Comparison of ENCODE assay signal across 12 cellular contexts in the genomic region with DNA sequence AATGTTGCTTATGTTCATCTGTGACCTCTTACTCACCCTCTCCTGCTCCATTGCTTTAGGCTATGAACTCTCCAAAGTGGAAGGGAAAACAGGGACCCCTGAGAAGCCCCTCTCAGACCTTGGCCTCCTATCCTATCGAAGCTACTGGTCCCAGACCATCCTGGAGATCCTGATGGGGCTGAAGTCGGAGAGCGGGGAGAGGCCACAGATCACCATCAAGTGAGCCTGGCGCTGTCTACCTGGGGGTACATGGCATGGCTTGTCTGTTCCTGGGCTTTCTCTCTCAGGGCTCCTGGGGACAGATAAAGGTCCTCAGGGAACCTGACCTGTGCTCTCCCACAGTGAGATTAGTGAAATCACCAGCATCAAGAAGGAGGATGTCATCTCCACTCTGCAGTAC. TPM values are rescaled to one million over a fixed set of nuclear protein-coding genes. Genes with fewer than 3 reads are reported as not detected.
A peak's percentile ranks its signal among the peaks of the same experiment; 100 is the strongest.
DNase-seq lines count a peak whose midpoint lies in the region; ATAC-seq and TF ChIP-seq lines count a peak whose summit lies in the region.
"Had no signal": no experiment of that assay in that cellular context is flagged by ENCODE, and none has a peak within 500 bp of the region (broad histone marks: within the 10 kb centered on the region; RNA-seq: fewer than 3 reads in every experiment).

No MANE protein-coding gene starts in this region.

- no peak overlapping the region for H3K27ac ChIP-seq in OCI-LY7 (ENCODE audit: low read depth, low read length, poor library complexity, severe bottlenecking)
- no peak overlapping the region for H3K27ac ChIP-seq in coronary artery

- peak overlapping the region; percentile 88 for H3K27ac Mint-ChIP-seq in activated CD4-positive, alpha-beta T cell treated with anti-CD3 and anti-CD28 coated beads for 36 hours
- H3K27ac Mint-ChIP-seq in osteocyte (ENCODE audit: unreplicated experiment) = peak overlapping the region; percentile 31

- H3K4me1 ChIP-seq in OCI-LY7 (ENCODE audit: insufficient read depth, low read length, poor library complexity, severe bottlenecking) = peaks cover 22% of the 10 kb centered on the region

- H3K9me2 ChIP-seq in OCI-LY7 (ENCODE audit: insufficient read depth, low read length) = no peaks in the 10 kb centered on the region

- peaks cover 58% of the 10 kb centered on the region for H3K36me3 Mint-ChIP-seq in activated CD4-positive, alpha-beta T cell treated with anti-CD3 and anti-CD28 coated beads for 36 hours (ENCODE audit: low read depth)
- peaks cover 32% of the 10 kb centered on the region for H3K36me3 Mint-ChIP-seq in osteocyte (ENCODE audit: unreplicated experiment)

- no TSS peak for BruUV-seq in OCI-LY7 (replicated peaks; lab: Mats Ljungman, UMichigan)

- H2AFZ ChIP-seq in OCI-LY7 (ENCODE audit: low read length) = no peak overlapping the region

- POLR2A ChIA-PET in activated CD4-positive, alpha-beta T cell treated with anti-CD3 and anti-CD28 coated beads for 36 hours (lab: Charles Lee) = interaction anchor here (0.6 to 0.7 kb wide), 2 partner anchors 9 to 172 kb away, joined by 3 to 4 read pairs; a partner anchor contains a TSS
- POLR2A ChIA-PET in OCI-LY7 (lab: Charles Lee) = no interaction called here

- peaks cover 17% of the 10 kb centered on the region for H3K79me2 ChIP-seq in OCI-LY7 (ENCODE audit: insufficient read depth, low read depth, low read length)

- H3K4me1 Mint-ChIP-seq in activated CD4-positive, alpha-beta T cell treated with anti-CD3 and anti-CD28 coated beads for 36 hours = peaks cover 31% of the 10 kb centered on the region
- H3K4me1 Mint-ChIP-seq in osteocyte (ENCODE audit: unreplicated experiment) = peaks cover 29% of the 10 kb centered on the region

- no peaks in the 10 kb centered on the region; the same call in 1 of the 2 replicates for H4K20me1 ChIP-seq in OCI-LY7 (ENCODE audit: insufficient read depth, low read length)

- peak overlapping the region; percentile 77 for H3K4me2 ChIP-seq in OCI-LY7 (ENCODE audit: low read length)

- TF ChIP-seq CTCF in OCI-LY7 (conservative IDR thresholded peaks at IDR 0.05; ENCODE audit: low read length) (no peak), coronary artery (IDR thresholded peaks at IDR 0.05) (no peak), osteocyte (IDR thresholded peaks at IDR 0.05) (no peak)

- peak overlapping the region; percentile 84 for H3K4me3 ChIP-seq in OCI-LY7 (ENCODE audit: low read depth, low read length, poor library complexity, severe bottlenecking)
- H3K4me3 ChIP-seq in coronary artery = peak overlapping the region; percentile 94

- DNase-seq in activated CD4-positive, alpha-beta T cell treated with anti-CD3 and anti-CD28 coated beads for 36 hours = no peak
- DNase-seq in activated CD4-positive, alpha-beta T cell treated with anti-CD3 and anti-CD28 coated beads for 4 hours = no peak
- no peak for DNase-seq in OCI-LY7 (ENCODE audit: low spot score)
- DNase-seq in coronary artery (ENCODE audit: low spot score) = no peak
- DNase-seq in osteocyte (ENCODE audit: extremely low spot score, unreplicated experiment) = no peak
- no peak for DNase-seq in NCI-H774 (lab: John Stamatoyannopoulos, UW)
- DNase-seq in NCI-H510A (lab: John Stamatoyannopoulos, UW) = no peak
- DNase-seq in nucleus accumbens (lab: John Stamatoyannopoulos, UW) = no peak
- DNase-seq: ACHN; activated effector memory CD4-positive, alpha-beta T cell treated with Interleukin-2 at 50 U/mL for 16 hours; effector CD4-positive, alpha-beta T cell; T-helper 9 cell had no signal

- ATAC-seq in activated CD4-positive, alpha-beta T cell treated with anti-CD3 and anti-CD28 coated beads for 36 hours = no peak

- CTCF ChIA-PET in activated CD4-positive, alpha-beta T cell treated with anti-CD3 and anti-CD28 coated beads for 36 hours (lab: Charles Lee) = interaction anchor here (1.6 to 2.9 kb wide), 2 partner anchors 115 to 170 kb away, joined by 5 to 9 read pairs; a partner anchor contains a TSS
- CTCF ChIA-PET in OCI-LY7 (lab: Charles Lee; ENCODE audit: unreplicated experiment) = interaction anchor here (0.6 kb wide), 1 partner anchor 102 kb away, joined by 3 read pairs; no protein-coding TSS in a partner anchor

- H3K9me3 Mint-ChIP-seq in activated CD4-positive, alpha-beta T cell treated with anti-CD3 and anti-CD28 coated beads for 36 hours (ENCODE audit: low read depth) = no peaks in the 10 kb centered on the region
- no peaks in the 10 kb centered on the region for H3K9me3 Mint-ChIP-seq in osteocyte (ENCODE audit: unreplicated experiment)

- H3K9me3 ChIP-seq in OCI-LY7 (ENCODE audit: low read length) = no peaks in the 10 kb centered on the region

- H3K36me3 ChIP-seq in OCI-LY7 (ENCODE audit: insufficient read depth, low read length) = peaks cover 64% of the 10 kb centered on the region

- H3K4me3 Mint-ChIP-seq in activated CD4-positive, alpha-beta T cell treated with anti-CD3 and anti-CD28 coated beads for 36 hours = peak overlapping the region; percentile 84
- no peak overlapping the region for H3K4me3 Mint-ChIP-seq in osteocyte (ENCODE audit: unreplicated experiment)

- no peaks in the 10 kb centered on the region for H3K27me3 Mint-ChIP-seq in activated CD4-positive, alpha-beta T cell treated with anti-CD3 and anti-CD28 coated beads for 36 hours
- H3K27me3 Mint-ChIP-seq in osteocyte (ENCODE audit: unreplicated experiment) = no peaks in the 10 kb centered on the region

- intact Hi-C loops in activated CD4-positive, alpha-beta T cell treated with anti-CD3 and anti-CD28 coated beads for 36 hours (cut with DNase I, micrococcal nuclease) = loop anchor here in 1 of 2 experiments (5.0 kb wide), 1 partner anchor 549 kb away; a partner anchor contains a TSS
- intact Hi-C loops in OCI-LY7 (cut with micrococcal nuclease; ENCODE audit: unreplicated experiment) = no loop called here

RNA-seq across cellular contexts. Expression of a gene that starts 2.1 kb away (rescaled TPM):
- 10 to 100 TPM; 72.5 to 96.8 TPM for total RNA-seq in activated CD4-positive, alpha-beta T cell treated with anti-CD3 and anti-CD28 coated beads for 36 hours
- total RNA-seq in OCI-LY7 (2014; rRNA removed; shearing (Covaris generic)) = 92.7 and 99.1 TPM in 2 replicates
- 79.1 and 100 TPM in 2 replicates for total RNA-seq in OCI-LY7 (2022)
- total RNA-seq in osteocyte = 54.2 and 55.6 TPM in 2 replicates

RNA-seq across cellular contexts. Expression of a gene that starts 6.5 kb away (rescaled TPM):
- 10 to 100 TPM; 56.5 to 65.1 TPM for total RNA-seq in activated CD4-positive, alpha-beta T cell treated with anti-CD3 and anti-CD28 coated beads for 36 hours
- 87.9 and 97.1 TPM in 2 replicates for total RNA-seq in OCI-LY7 (2014; rRNA removed; shearing (Covaris generic))
- total RNA-seq in OCI-LY7 (2022) = 79.9 and 82.1 TPM in 2 replicates
- total RNA-seq in osteocyte = 60.4 and 66.5 TPM in 2 replicates

RNA-seq across cellular contexts. Expression of a gene that starts 55.8 kb away (rescaled TPM):
- 100 to 1,000 TPM in 1 of 2 experiments, 10 to 100 TPM in 1; 76.9 to 109 TPM for total RNA-seq in activated CD4-positive, alpha-beta T cell treated with anti-CD3 and anti-CD28 coated beads for 36 hours
- 40.4 and 48.0 TPM in 2 replicates for total RNA-seq in OCI-LY7 (2014; rRNA removed; shearing (Covaris generic))
- total RNA-seq in OCI-LY7 (2022) = 78.9 and 82.5 TPM in 2 replicates
- total RNA-seq in osteocyte = 77.4 and 79.7 TPM in 2 replicates
